10 cellular contexts compared by ENCODE assay signal in genomic region chr3:29285356-29286070, GRCh38. TPM values are rescaled to one million over a fixed set of nuclear protein-coding genes. Genes with fewer than 3 reads are reported as not detected.
A peak's percentile ranks its signal among the peaks of the same experiment; 100 is the strongest.
DNase-seq lines count a peak whose midpoint lies in the region; ATAC-seq and TF ChIP-seq lines count a peak whose summit lies in the region.
"Had no signal": no experiment of that assay in that cellular context is flagged by ENCODE, and none has a peak within 500 bp of the region (broad histone marks: within the 10 kb centered on the region; RNA-seq: fewer than 3 reads in every experiment).

No MANE protein-coding gene starts in this region.

- BruUV-seq in A673 (replicated peaks; lab: Mats Ljungman, UMichigan): no TSS peak

- no peaks in the 10 kb centered on the region for H3K27me3 ChIP-seq in A673 (replicated peaks; ENCODE audit: insufficient read depth, low read depth, low read length, poor library complexity)
- H3K27me3 ChIP-seq in mucosa of stomach (ENCODE audit: control insufficient read depth, insufficient read depth, low read length): no peaks in the 10 kb centered on the region

- H3K4me1 Mint-ChIP-seq in HFFc6 (ENCODE audit: low read depth): peaks cover 68% of the 10 kb centered on the region
- peaks cover 16 to 40% of the 10 kb centered on the region in 2 donors for H3K4me1 Mint-ChIP-seq in stimulated activated naive B cell treated with anti-CD40 and anti-IgM and Interleukin-4, amounts not matched to agents 10 μg/mL and 1 μg/mL and 100 μg/mL, for 72 hours

- H3K9ac ChIP-seq in mucosa of stomach (ENCODE audit: low read length): peak overlapping the region; percentile 18

- peaks cover 54% of the 10 kb centered on the region for H3K4me1 ChIP-seq in A673 (ENCODE audit: insufficient read depth, low read length, poor library complexity, severe bottlenecking)
- peaks cover 6% of the 10 kb centered on the region for H3K4me1 ChIP-seq in mucosa of stomach (ENCODE audit: control insufficient read depth, insufficient read depth, low read length)

- TF ChIP-seq CTCF in A673 (conservative IDR thresholded peaks at IDR 0.05; ENCODE audit: low read depth, low read length) (no peak), HFFc6 (IDR thresholded peaks at IDR 0.05) (no peak)

- DNase-seq in A673 (ENCODE audit: low spot score): peak; percentile 71
- peak; percentile 23 for DNase-seq in HFFc6
- DNase-seq in dermis blood vessel endothelial cell: peak; percentile 50
- DNase-seq in COR-L47 (lab: John Stamatoyannopoulos, UW): no peak
- DNase-seq in NCI-H526 treated with DMSO at 0.1 percent for 48 hours (lab: John Stamatoyannopoulos, UW): no peak
- no peak for DNase-seq in stimulated activated naive B cell treated with anti-CD40 and anti-IgM and Interleukin-4, amounts not matched to agents 10 μg/mL and 1 μg/mL and 100 μg/mL, for 72 hours
- DNase-seq in mesenteric fat pad (ENCODE audit: low spot score): no peak
- DNase-seq: NCI-H1436 treated with DMSO at 0.1 percent for 48 hours had no signal

- CTCF ChIA-PET in A673 (lab: Charles Lee): no interaction called here

- peak overlapping the region; percentile 92 for H3K4me3 Mint-ChIP-seq in HFFc6
- no peak overlapping the region for H3K4me3 Mint-ChIP-seq in stimulated activated naive B cell treated with anti-CD40 and anti-IgM and Interleukin-4, amounts not matched to agents 10 μg/mL and 1 μg/mL and 100 μg/mL, for 72 hours

- peak overlapping the region; percentile 84 for H3K27ac Mint-ChIP-seq in HFFc6
- no peak overlapping the region for H3K27ac Mint-ChIP-seq in stimulated activated naive B cell treated with anti-CD40 and anti-IgM and Interleukin-4, amounts not matched to agents 10 μg/mL and 1 μg/mL and 100 μg/mL, for 72 hours

- POLR2A ChIA-PET in A673 (lab: Charles Lee; ENCODE audit: low non-redundant PET): no interaction called here

- H3K27ac ChIP-seq in A673 (ENCODE audit: low read depth, low read length, poor library complexity, severe bottlenecking): peak overlapping the region; percentile 81
- H3K27ac ChIP-seq: VCaP had no signal

- intact Hi-C loops in A673 (cut with micrococcal nuclease; ENCODE audit: unreplicated experiment): loop anchor here (10.0 kb wide), 1 partner anchor 749 kb away; no protein-coding TSS in a partner anchor

- no peaks in the 10 kb centered on the region for H3K9me3 Mint-ChIP-seq in HFFc6
- H3K9me3 Mint-ChIP-seq in stimulated activated naive B cell treated with anti-CD40 and anti-IgM and Interleukin-4, amounts not matched to agents 10 μg/mL and 1 μg/mL and 100 μg/mL, for 72 hours: no peaks in the 10 kb centered on the region

- ATAC-seq in stimulated activated naive B cell treated with anti-CD40 and anti-IgM and Interleukin-4, amounts not matched to agents 10 μg/mL and 1 μg/mL and 100 μg/mL, for 72 hours (replicated peaks): no peak

- H3K27me3 Mint-ChIP-seq in HFFc6 (ENCODE audit: insufficient read depth): peaks cover 3% of the 10 kb centered on the region
- H3K27me3 Mint-ChIP-seq in stimulated activated naive B cell treated with anti-CD40 and anti-IgM and Interleukin-4, amounts not matched to agents 10 μg/mL and 1 μg/mL and 100 μg/mL, for 72 hours: peaks cover 5 to 15% of the 10 kb centered on the region in 2 donors

- H3K36me3 ChIP-seq in A673 (ENCODE audit: insufficient read depth, low read length, poor library complexity, severe bottlenecking) (no peaks in the 10 kb centered on the region), mucosa of stomach (ENCODE audit: control insufficient read depth, insufficient read depth, low read length) (no peaks in the 10 kb centered on the region)

- H3K9me3 ChIP-seq in A673 (ENCODE audit: low read depth, low read length, poor library complexity, severe bottlenecking): no peaks in the 10 kb centered on the region
- H3K9me3 ChIP-seq in mucosa of stomach (ENCODE audit: control insufficient read depth, low read length): no peaks in the 10 kb centered on the region

- peaks cover 14% of the 10 kb centered on the region; the same call in 1 of the 2 replicates for H3K36me3 Mint-ChIP-seq in HFFc6 (ENCODE audit: low read depth)
- H3K36me3 Mint-ChIP-seq in stimulated activated naive B cell treated with anti-CD40 and anti-IgM and Interleukin-4, amounts not matched to agents 10 μg/mL and 1 μg/mL and 100 μg/mL, for 72 hours: no peaks in the 10 kb centered on the region

- peak overlapping the region; percentile 38 for H3K4me3 ChIP-seq in A673 (ENCODE audit: low read depth, low read length, poor library complexity, severe bottlenecking)
- H3K4me3 ChIP-seq in mucosa of stomach (ENCODE audit: low read length): no peak overlapping the region

RNA-seq across cellular contexts. Expression of gene RBMS3, which starts 4.6 kb away (rescaled TPM):
- 5.9 and 7.9 TPM in 2 replicates for total RNA-seq in A673 (2021)
- total RNA-seq in HFFc6 (2021; fragmentation: NEBNext Ultra II Directional; extraction: Animal tissue kit (Norgen Biotek cat#: 25700)): 10 to 100 TPM; 22.8 to 46.9 (median 39.4) TPM
- total RNA-seq in dermis blood vessel endothelial cell: 25.9 and 37.6 TPM in 2 replicates
- total RNA-seq in mesenteric fat pad: 127 TPM

Comparison
In these comparisons a context has a peak if more than half of its experiments do, and no peak if none do; other contexts are left out.
1. DNase-seq: peak in A673 (single experiment), HFFc6 (single experiment) and dermis blood vessel endothelial cell (single experiment); none in COR-L47 (single experiment), NCI-H526 treated with DMSO at 0.1 percent for 48 hours (single experiment), stimulated activated naive B cell treated with anti-CD40 and anti-IgM and Interleukin-4, amounts not matched to agents 10 μg/mL and 1 μg/mL and 100 μg/mL, for 72 hours (single experiment) and mesenteric fat pad (single experiment).